8 cellular contexts compared by ENCODE assay signal in genomic region chr3:155737844-155738460, GRCh38. TPM values are rescaled to one million over a fixed set of nuclear protein-coding genes. Genes with fewer than 3 reads are reported as not detected.
DNase-seq lines count a peak whose midpoint lies in the region; ATAC-seq, FAIRE-seq and TF ChIP-seq lines count a peak whose summit lies in the region.

No MANE protein-coding gene starts in this region.

- no TSS peak for BruUV-seq in GM12878 (replicated peaks; lab: Mats Ljungman, UMichigan)

- peaks cover 31% of the 10 kb centered on the region for H3K27me3 Mint-ChIP-seq in activated CD4-positive, alpha-beta T cell treated with anti-CD3 and anti-CD28 coated beads, Interleukin-2, amount 10 ng/mL, durations not matched to agents 7 days and 5 days

- no peak overlapping the region for H3K27ac Mint-ChIP-seq in activated CD4-positive, alpha-beta T cell treated with anti-CD3 and anti-CD28 coated beads, Interleukin-2, amount 10 ng/mL, durations not matched to agents 7 days and 5 days

- H3K36me3 Mint-ChIP-seq in activated CD4-positive, alpha-beta T cell treated with anti-CD3 and anti-CD28 coated beads, Interleukin-2, amount 10 ng/mL, durations not matched to agents 7 days and 5 days (ENCODE audit: low read depth) = no peaks in the 10 kb centered on the region

- TF ChIP-seq CTCF in 22Rv1 (IDR thresholded peaks at IDR 0.05) = no peak
- no peak for TF ChIP-seq CTCF in GM12878 (IDR thresholded peaks at IDR 0.05 in 2 of 3, conservative IDR thresholded peaks at IDR 0.05 in 1 of 3; ENCODE audit: control insufficient read depth in 2 of 3, extremely low read depth in 1 of 3, insufficient read depth in 1 of 3, low read depth in 3 of 3, low read length in 3 of 3)
- TF ChIP-seq CTCF in transverse colon (IDR thresholded peaks at IDR 0.05) = peak in 1 of 5 experiments; percentile 7
- TF ChIP-seq CTCF in gastrocnemius medialis (IDR thresholded peaks at IDR 0.05 in 4 of 5, conservative IDR thresholded peaks at IDR 0.05 in 1 of 5) = no peak

- H3K27ac ChIP-seq in 22Rv1 = peak overlapping the region; percentile 95
- no peak overlapping the region for H3K27ac ChIP-seq in GM12878 (ENCODE audit: control insufficient read depth, insufficient read depth)
- peak overlapping the region; percentile 79 to 91 (median 89) for H3K27ac ChIP-seq in transverse colon
- no peak overlapping the region for H3K27ac ChIP-seq in gastrocnemius medialis

- no peaks in the 10 kb centered on the region for H3K79me2 ChIP-seq in GM12878 (ENCODE audit: control insufficient read depth, insufficient read depth, low read length)

- POLR2A ChIA-PET in GM12878 (lab: Charles Lee) = no interaction called here
- POLR2A ChIA-PET in activated CD4-positive, alpha-beta T cell treated with anti-CD3 and anti-CD28 coated beads, Interleukin-2, amount 10 ng/mL, durations not matched to agents 7 days and 5 days (lab: Charles Lee) = no interaction called here

- SMC1A ChIA-PET in GM12878 (lab: Charles Lee; ENCODE audit: uncharacterized antibody, unreplicated experiment) = interaction anchor here (0.6 to 1.5 kb wide), 4 partner anchors 11 to 412 kb away, joined by 3 read pairs; no protein-coding TSS in a partner anchor

- no peak for TF ChIP-seq RAD21 in GM12878 (IDR thresholded peaks at IDR 0.05; ENCODE audit: insufficient read depth, low read depth, low read length)

- in situ Hi-C loops in GM12878 (cut with MboI) (no loop called here), transverse colon (cut with MboI; ENCODE audit: low pct_ligation_motif_present in 1 of 4, low pct_unique_long_range_greater_than_20kb in 1 of 4, low sequenced_read_pairs in 3 of 4) (no loop called here), gastrocnemius medialis (cut with MboI; ENCODE audit: low sequenced_read_pairs in 4 of 4) (no loop called here)

- ATAC-seq in GM19463 (IDR thresholded peaks at IDR 0.05; ENCODE audit: unreplicated experiment) (peak; percentile 98), HG03460 (IDR thresholded peaks at IDR 0.05; ENCODE audit: unreplicated experiment) (peak; percentile 99), GM12878 (peak; percentile 95), gastrocnemius medialis (no peak)

- peaks cover 2% of the 10 kb centered on the region for H3K4me1 Mint-ChIP-seq in activated CD4-positive, alpha-beta T cell treated with anti-CD3 and anti-CD28 coated beads, Interleukin-2, amount 10 ng/mL, durations not matched to agents 7 days and 5 days

- no peak overlapping the region for H3K9ac ChIP-seq in GM12878 (ENCODE audit: control insufficient read depth, insufficient read depth, low read length)

- H4K20me1 ChIP-seq in GM12878 (ENCODE audit: control insufficient read depth, insufficient read depth) = no peaks in the 10 kb centered on the region

- H3K9me3 Mint-ChIP-seq in activated CD4-positive, alpha-beta T cell treated with anti-CD3 and anti-CD28 coated beads, Interleukin-2, amount 10 ng/mL, durations not matched to agents 7 days and 5 days = no peaks in the 10 kb centered on the region

- TF ChIP-seq EP300 in GM12878 (IDR thresholded peaks at IDR 0.05; ENCODE audit: borderline replicate concordance in 1 of 2, control insufficient read depth in 1 of 2, low read depth in 2 of 2, low read length in 2 of 2) (peak in 1 of 2 experiments; percentile 35; a peak in 1 of 4 replicates), transverse colon (IDR thresholded peaks at IDR 0.05; ENCODE audit: low read depth) (no peak)

- H3K4me3 ChIP-seq in GM12878 (peak overlapping the region; percentile 14; the same call in 1 of the 2 replicates), transverse colon (peak overlapping the region in 3 of 4 donors; percentile 15 to 39 (median 23)), gastrocnemius medialis (no peak overlapping the region)

- H3K27me3 ChIP-seq in GM12878 (replicated peaks in 1 of 2; ENCODE audit: control insufficient read depth in 2 of 2, insufficient read depth in 2 of 2, low read length in 1 of 2) (no peaks in the 10 kb centered on the region; a peak in 1 of 4 replicates), transverse colon (peaks cover under 1% of the 10 kb centered on the region), gastrocnemius medialis (peaks cover 13 to 19% (median 13%) of the 10 kb centered on the region in 3 donors)

- TF ChIP-seq POLR2A in GM12878 (IDR thresholded peaks at IDR 0.05; ENCODE audit: low read depth, low read length) (no peak), transverse colon (IDR thresholded peaks at IDR 0.05) (peak; percentile 81), gastrocnemius medialis (IDR thresholded peaks at IDR 0.05) (no peak)

- no peak overlapping the region for H3K4me3 Mint-ChIP-seq in activated CD4-positive, alpha-beta T cell treated with anti-CD3 and anti-CD28 coated beads, Interleukin-2, amount 10 ng/mL, durations not matched to agents 7 days and 5 days

- FAIRE-seq in GM12878 (lab: Jason Lieb, UNC) = no peak

- WGBS in GM12878 (ENCODE audit: insufficient coverage, insufficient replicate concordance, low lambda C conversion rate, missing lambda C conversion rate) = 39% methylated on average over 8 of the region's 8 CpGs
- WGBS in transverse colon (ENCODE audit: low coverage in 1 of 2), 2 donors = 38 to 47% methylated on average over 5 to 8 of the region's 8 CpGs

- peaks cover 6% of the 10 kb centered on the region; the same call in 1 of the 2 replicates for H3K4me1 ChIP-seq in GM12878 (ENCODE audit: control insufficient read depth, insufficient read depth, low read length)
- H3K4me1 ChIP-seq in transverse colon = peaks cover 0 to 20% (median 9%) of the 10 kb centered on the region in 4 donors
- no peaks in the 10 kb centered on the region for H3K4me1 ChIP-seq in gastrocnemius medialis

- intact Hi-C loops in GM12878 (cut with micrococcal nuclease; ENCODE audit: unreplicated experiment) = no loop called here
- intact Hi-C loops in transverse colon (cut with DNase I; ENCODE audit: low total_unique reads) = no loop called here
- intact Hi-C loops in gastrocnemius medialis (cut with DNase I; ENCODE audit: low total_unique reads) = no loop called here

- no peaks in the 10 kb centered on the region for H3K9me3 ChIP-seq in GM12878 (replicated peaks; ENCODE audit: control insufficient read depth, insufficient read depth, low read length)
- H3K9me3 ChIP-seq in transverse colon = no peaks in the 10 kb centered on the region
- H3K9me3 ChIP-seq in gastrocnemius medialis = no peaks in the 10 kb centered on the region

- CTCF ChIA-PET in GM12878 (lab: Yijun Ruan, JAX) = interaction anchor here (1.1 to 1.3 kb wide), 2 partner anchors 22 to 68 kb away, joined by 3 to 4 read pairs; partner anchors contain the start of gene C3orf33
- CTCF ChIA-PET in activated CD4-positive, alpha-beta T cell treated with anti-CD3 and anti-CD28 coated beads, Interleukin-2, amount 10 ng/mL, durations not matched to agents 7 days and 5 days (lab: Charles Lee) = interaction anchor here (1.3 kb wide), 1 partner anchor 30 kb away, joined by 3 read pairs; no protein-coding TSS in a partner anchor

- H3K36me3 ChIP-seq in GM12878 (ENCODE audit: control insufficient read depth in 2 of 2, insufficient read depth in 2 of 2, low read length in 1 of 2) (no peaks in the 10 kb centered on the region), transverse colon (no peaks in the 10 kb centered on the region), gastrocnemius medialis (no peaks in the 10 kb centered on the region)

- DNase-seq in GM12878 (ENCODE audit: low read depth, low spot score) (peak; percentile 48), transverse colon (peak; percentile 76), gastrocnemius medialis (no peak)
- DNase-seq in activated CD4-positive, alpha-beta T cell treated with anti-CD3 and anti-CD28 coated beads, Interleukin-2, amount 10 ng/mL, durations not matched to agents 7 days and 5 days = no peak
- DNase-seq in activated CD4-positive, CD25-positive, alpha-beta regulatory T cell (lab: John Stamatoyannopoulos, UW) = no peak

- peak overlapping the region; percentile 47 for H2AFZ ChIP-seq in GM12878 (ENCODE audit: control insufficient read depth, low read depth, low read length)

- H3K4me2 ChIP-seq in GM12878 (ENCODE audit: control insufficient read depth, insufficient read depth) = peak overlapping the region; percentile 55; the same call in 1 of the 2 replicates

- RAD21 ChIA-PET in GM12878 (lab: Charles Lee; ENCODE audit: unreplicated experiment) = interaction anchor here (1.6 kb wide), 1 partner anchor 26 kb away, joined by 4 read pairs; no protein-coding TSS in a partner anchor

TF ChIP-seq in GM12878, 131 proteins besides CTCF, POLR2A, EP300 and RAD21 (continues in another document):
- TF ChIP-seq IKZF1 (conservative IDR thresholded peaks at IDR 0.05) (peak; percentile 47; the same call in 1 of the 2 replicates), POU2F2 (IDR thresholded peaks at IDR 0.05; ENCODE audit: borderline replicate concordance, low read depth, low read length) (0 out of 3 replicates have a peak, but pooled peaks have one; percentile 27), IKZF2 (IDR thresholded peaks at IDR 0.05) (peak; percentile 38; a peak in 2 of 4 replicates), MTA2 (IDR thresholded peaks at IDR 0.05; ENCODE audit: low read depth) (peak; percentile 19; the same call in 1 of the 2 replicates)

RNA-seq across cellular contexts. Expression of gene PLCH1, which starts 6.9 kb away (rescaled TPM):
- 0.10 TPM in 1 of 2 replicates, not detected in the other for total RNA-seq in GM12878 (2013; cell fraction: nucleolus; rRNA removed)
- 0.05 TPM in 1 of 2 replicates, not detected in the other for total RNA-seq in GM12878 (2014; rRNA removed)
- 0.04 and 0.09 TPM in 2 replicates for total RNA-seq in GM12878 (2014; rRNA removed; fragmentation: Illumina TruSeq; extraction: Trizol)
- total RNA-seq in GM12878 (2021) = 0.03 and 0.05 TPM in 2 replicates
- not detected for polyA plus RNA-seq in GM12878 (2011; ENCODE audit: low read depth)
- polyA plus RNA-seq in GM12878 (2011; rRNA removed) = 0.22 and 0.24 TPM in 2 replicates
- polyA plus RNA-seq in GM12878 (2011; cell fraction: cytosol; rRNA removed) = 0.10 and 0.28 TPM in 2 replicates
- polyA plus RNA-seq in GM12878 (2011; cell fraction: nucleus; rRNA removed) = 0.16 and 0.18 TPM in 2 replicates
- polyA plus RNA-seq in GM12878 (2012) = not detected in 2 replicates
- polyA plus RNA-seq in GM12878 (2014; fragmentation: Illumina TruSeq; extraction: Trizol) = 0.03 and 0.06 TPM in 2 replicates
- not detected for polyA plus RNA-seq in GM12878 (2014; fragmentation: Nextera tagmentation; extraction: Ambion mirVana)
- 0.05 TPM in 1 of 2 replicates, not detected in the other for polyA plus RNA-seq in GM12878 (2014; rRNA removed)
- polyA plus RNA-seq in GM12878 (2016; fragmentation: Nextera tagmentation; extraction: Ambion mirVana) = under 1 TPM in 1 of 2 experiments, not detected in 1; 0.03 TPM
- 0.57 and 0.73 TPM in 2 replicates for polyA minus RNA-seq in GM12878 (2011; rRNA and poly(A)+ RNA removed)
- 0.21 TPM in 1 of 2 replicates, not detected in the other for polyA minus RNA-seq in GM12878 (2011; cell fraction: cytosol; rRNA and poly(A)+ RNA removed)
- polyA minus RNA-seq in GM12878 (2011; cell fraction: nucleus; rRNA and poly(A)+ RNA removed) = 0.48 and 0.60 TPM in 2 replicates
- total RNA-seq in transverse colon = 10 to 100 TPM in 1 of 4 donors, 1 to 10 TPM in 3; 8.2 to 33.4 (median 8.5) TPM
- total RNA-seq in activated CD4-positive, alpha-beta T cell treated with anti-CD3 and anti-CD28 coated beads, Interleukin-2, amount 10 ng/mL, durations not matched to agents 7 days and 5 days = under 1 TPM; 0.37 TPM
- total RNA-seq in gastrocnemius medialis = under 1 TPM in 3 of 4 donors, not detected in 1; 0.07 to 0.33 (median 0.10) TPM

Comparison
In these comparisons a context has a peak if more than half of its experiments do, and no peak if none do; other contexts are left out.
1. H3K27ac ChIP-seq: peak in 22Rv1 (single experiment) and transverse colon (4 of 4); none in GM12878 (single experiment) and gastrocnemius medialis (0 of 4).
2. ATAC-seq: peak in GM19463 (single experiment), HG03460 (single experiment) and GM12878 (single experiment); none in gastrocnemius medialis (0 of 2).
3. DNase-seq: peak in GM12878 (single experiment) and transverse colon (single experiment); none in activated CD4-positive, alpha-beta T cell treated with anti-CD3 and anti-CD28 coated beads, Interleukin-2, amount 10 ng/mL, durations not matched to agents 7 days and 5 days (single experiment), gastrocnemius medialis (0 of 2) and activated CD4-positive, CD25-positive, alpha-beta regulatory T cell (0 of 4).
4. H3K4me3 ChIP-seq: peak in GM12878 (single experiment) and transverse colon (3 of 4); none in gastrocnemius medialis (0 of 4).
5. RNA of gene PLCH1, which starts 6.9 kb away (total RNA-seq): 8.2 to 33.4 TPM in transverse colon; 0.37 TPM in activated CD4-positive, alpha-beta T cell treated with anti-CD3 and anti-CD28 coated beads, Interleukin-2, amount 10 ng/mL, durations not matched to agents 7 days and 5 days, 0.07 to 0.33 TPM in gastrocnemius medialis and 0.03 to 0.10 TPM in GM12878; every median in the first group is over 4 times any median in the second.